In genomic region chr1:71086331-71086730, GRCh38 we compare ENCODE assay signal across 23 cellular contexts. TPM values are rescaled to one million over a fixed set of nuclear protein-coding genes. Genes with fewer than 3 reads are reported as not detected.
A peak's percentile ranks its signal among the peaks of the same experiment; 100 is the strongest.
DNase-seq lines count a peak whose midpoint lies in the region; ATAC-seq and TF ChIP-seq lines count a peak whose summit lies in the region.
"Had no signal": no experiment of that assay in that cellular context is flagged by ENCODE, and none has a peak within 500 bp of the region (broad histone marks: within the 10 kb centered on the region; RNA-seq: fewer than 3 reads in every experiment).

No MANE protein-coding gene starts in this region.

- H3K27me3 ChIP-seq in BJ (ENCODE audit: control insufficient read depth, insufficient read depth, low read length) = no peaks in the 10 kb centered on the region
- H3K27me3 ChIP-seq in mammary epithelial cell (ENCODE audit: insufficient read depth, low read length) = no peaks in the 10 kb centered on the region
- H3K27me3 ChIP-seq in kidney epithelial cell (ENCODE audit: control insufficient read depth, insufficient read depth, low read length) = no peaks in the 10 kb centered on the region
- H3K27me3 ChIP-seq: thyroid gland had no signal

- H4K20me1 ChIP-seq in mammary epithelial cell (ENCODE audit: insufficient read depth, low read length) = no peaks in the 10 kb centered on the region

- no peaks in the 10 kb centered on the region for H3K9me3 ChIP-seq in mammary epithelial cell (replicated peaks; ENCODE audit: insufficient read depth, low read length)
- H3K9me3 ChIP-seq: lower lobe of right lung, thyroid gland had no signal

- H3K4me2 ChIP-seq in mammary epithelial cell (ENCODE audit: insufficient read depth, low read depth, low read length) = no peak overlapping the region

- H3K9me3 Mint-ChIP-seq in activated T-cell treated with anti-CD3 and anti-CD28 coated beads, Interleukin-2, amount 50 U/mL, for 72 hours = peaks cover 3 to 4% of the 10 kb centered on the region in 2 donors
- H3K9me3 Mint-ChIP-seq: H9 had no signal

- H3K4me3 ChIP-seq in BJ (ENCODE audit: low read depth, low read length) (no peak overlapping the region), mammary epithelial cell (replicated peaks in 1 of 3; ENCODE audit: insufficient read depth in 1 of 3, low read depth in 2 of 3, low read length in 3 of 3) (no peak overlapping the region), kidney epithelial cell (ENCODE audit: low read depth, low read length) (no peak overlapping the region)
- H3K4me3 ChIP-seq: lower lobe of right lung, thyroid gland had no signal

- no peak overlapping the region for H3K4me3 Mint-ChIP-seq in activated T-cell treated with anti-CD3 and anti-CD28 coated beads, Interleukin-2, amount 50 U/mL, for 72 hours
- H3K4me3 Mint-ChIP-seq: central memory CD8-positive, alpha-beta T cell; H9; naive thymus-derived CD8-positive, alpha-beta T cell; stimulated activated memory B cell treated with anti-CD40 and anti-IgM and Interleukin-4, amounts not matched to agents 10 μg/mL and 1 μg/mL and 100 μg/mL, for 72 hours; T-cell had no signal

- no TSS peak for BruUV-seq in mammary epithelial cell (replicated peaks; lab: Mats Ljungman, UMichigan)

- no peak overlapping the region for H2AFZ ChIP-seq in mammary epithelial cell (ENCODE audit: low read depth, low read length)

- no peak overlapping the region for H3K27ac Mint-ChIP-seq in activated T-cell treated with anti-CD3 and anti-CD28 coated beads, Interleukin-2, amount 50 U/mL, for 72 hours
- H3K27ac Mint-ChIP-seq: H9; naive thymus-derived CD8-positive, alpha-beta T cell; stimulated activated memory B cell treated with anti-CD40 and anti-IgM and Interleukin-4, amounts not matched to agents 10 μg/mL and 1 μg/mL and 100 μg/mL, for 72 hours; T-cell had no signal

- 38% methylated on average over 1 of the region's 1 CpG for WGBS in mammary epithelial cell (ENCODE audit: low coverage, missing lambda C conversion rate)

- no peaks in the 10 kb centered on the region for H3K36me3 ChIP-seq in BJ (ENCODE audit: control insufficient read depth, insufficient read depth, low read length)
- no peaks in the 10 kb centered on the region for H3K36me3 ChIP-seq in mammary epithelial cell (ENCODE audit: insufficient read depth, low read length)
- H3K36me3 ChIP-seq in kidney epithelial cell (ENCODE audit: control insufficient read depth, insufficient read depth, low read length) = no peaks in the 10 kb centered on the region
- H3K36me3 ChIP-seq: lower lobe of right lung, thyroid gland had no signal

- no peaks in the 10 kb centered on the region for H3K27me3 Mint-ChIP-seq in activated T-cell treated with anti-CD3 and anti-CD28 coated beads, Interleukin-2, amount 50 U/mL, for 72 hours (ENCODE audit: low read depth)

- no peak for ATAC-seq in activated T-cell treated with anti-CD3 and anti-CD28 coated beads, Interleukin-2, amount 50 U/mL, for 72 hours (replicated peaks in 1 of 2)
- ATAC-seq: lower lobe of right lung; naive thymus-derived CD8-positive, alpha-beta T cell; stimulated activated memory B cell treated with anti-CD40 and anti-IgM and Interleukin-4, amounts not matched to agents 10 μg/mL and 1 μg/mL and 100 μg/mL, for 72 hours; T-cell had no signal

- H3K36me3 Mint-ChIP-seq in activated T-cell treated with anti-CD3 and anti-CD28 coated beads, Interleukin-2, amount 50 U/mL, for 72 hours (ENCODE audit: insufficient read depth in 2 of 2) = peaks cover 2 to 3% of the 10 kb centered on the region in 2 donors
- H3K36me3 Mint-ChIP-seq: stimulated activated memory B cell treated with anti-CD40 and anti-IgM and Interleukin-4, amounts not matched to agents 10 μg/mL and 1 μg/mL and 100 μg/mL, for 72 hours had no signal

- peaks cover 13% of the 10 kb centered on the region for H3K4me1 ChIP-seq in mammary epithelial cell (ENCODE audit: insufficient read depth, low read length)

- POLR2A ChIA-PET in BJ (lab: Charles Lee) = no interaction called here

- TF ChIP-seq CTCF in BJ (IDR thresholded peaks at IDR 0.05; ENCODE audit: insufficient read depth, low read depth, low read length) = no peak
- no peak for TF ChIP-seq CTCF in mammary epithelial cell (conservative IDR thresholded peaks at IDR 0.05 in 1 of 2, IDR thresholded peaks at IDR 0.05 in 1 of 2; ENCODE audit: extremely low read depth in 1 of 2, insufficient read depth in 1 of 2, low read depth in 1 of 2, low read length in 2 of 2)
- no peak for TF ChIP-seq CTCF in kidney epithelial cell (IDR thresholded peaks at IDR 0.05; ENCODE audit: insufficient read depth, low read length, poor library complexity, severe bottlenecking)

- dilution Hi-C loops in mammary epithelial cell (cut with HindIII; ENCODE audit: low sequenced_read_pairs) = no loop called here

- peak; percentile 12 for DNase-seq in BJ (ENCODE audit: low read depth)
- peak; percentile 60 for DNase-seq in M059J (ENCODE audit: low read depth)
- DNase-seq in mammary epithelial cell = peak; percentile 79
- peak; percentile 23 for DNase-seq in kidney epithelial cell (ENCODE audit: low read depth)
- no peak for DNase-seq in COLO829 (ENCODE audit: low spot score)
- DNase-seq in activated T-cell treated with anti-CD3 and anti-CD28 coated beads, Interleukin-2, amount 50 U/mL, for 72 hours = no peak
- DNase-seq in activated CD4-positive, alpha-beta T cell treated with anti-CD3 and anti-CD28 coated beads for 48 hours = no peak
- DNase-seq in NCI-H2081 treated with DMSO at 0.1 percent for 48 hours (lab: John Stamatoyannopoulos, UW) = no peak
- DNase-seq: activated CD8-positive, alpha-beta memory T cell treated with anti-CD3 and anti-CD28 coated beads for 24 hours; DMS153; effector memory CD4-positive, alpha-beta T cell; Kasumi-1; lower lobe of right lung; naive thymus-derived CD8-positive, alpha-beta T cell; NCI-H1436; NCI-H345; NK-92 treated with Interleukin-12 subunit alpha and Interleukin-12 subunit beta, amount 100 ng/mL, for 24 hours; T-cell; thyroid gland had no signal

- peaks cover 8% of the 10 kb centered on the region for H3K4me1 Mint-ChIP-seq in activated T-cell treated with anti-CD3 and anti-CD28 coated beads, Interleukin-2, amount 50 U/mL, for 72 hours (ENCODE audit: low read depth)

- intact Hi-C loops in mammary epithelial cell (cut with micrococcal nuclease) = loop anchor here (10.0 kb wide), 1 partner anchor 1198 kb away; the partner anchor contains the start of gene NEGR1

- in situ Hi-C loops in mammary epithelial cell (cut with MboI; ENCODE audit: low sequenced_read_pairs in 2 of 2) = no loop called here

- H3K27ac ChIP-seq in mammary epithelial cell (ENCODE audit: insufficient read depth, low read depth, low read length) = no peak overlapping the region
- H3K27ac ChIP-seq: C4-2B, lower lobe of right lung, thyroid gland had no signal

- no peaks in the 10 kb centered on the region for H3K79me2 ChIP-seq in mammary epithelial cell (ENCODE audit: insufficient read depth, low read length)

- CTCF ChIA-PET in BJ (lab: Yijun Ruan, JAX) (no interaction called here), mammary epithelial cell (lab: Charles Lee; ENCODE audit: low non-redundant PET) (no interaction called here)

- no peak overlapping the region for H3K9ac ChIP-seq in mammary epithelial cell (ENCODE audit: insufficient read depth, low read length)

RNA-seq across cellular contexts. Expression of gene ZRANB2, which starts 5.5 kb away (rescaled TPM):
- polyA plus RNA-seq in BJ (2011; rRNA removed) = 35.4 and 60.1 TPM in 2 replicates
- polyA minus RNA-seq in BJ (2011; rRNA and poly(A)+ RNA removed) = 13.3 and 13.6 TPM in 2 replicates
- 17.2 and 29.2 TPM in 2 replicates for total RNA-seq in M059J (2014; rRNA removed; shearing (Covaris generic))
- 10 to 100 TPM; 40.7 to 80.8 TPM for total RNA-seq in mammary epithelial cell
- polyA plus RNA-seq in mammary epithelial cell = 36.3 TPM
- 28.1 TPM for polyA minus RNA-seq in mammary epithelial cell
- 43.3 and 45.3 TPM in 2 replicates for total RNA-seq in kidney epithelial cell
- 100 to 1,000 TPM in 1 of 2 donors, 10 to 100 TPM in 1; 93.6 to 104 TPM for total RNA-seq in activated T-cell treated with anti-CD3 and anti-CD28 coated beads, Interleukin-2, amount 50 U/mL, for 72 hours

RNA-seq across cellular contexts. Expression of gene PTGER3, which starts 38.7 kb away (rescaled TPM):
- 0.60 TPM in 2 replicates for polyA plus RNA-seq in BJ (2011; rRNA removed)
- 0.66 and 0.67 TPM in 2 replicates for polyA minus RNA-seq in BJ (2011; rRNA and poly(A)+ RNA removed)
- total RNA-seq in M059J (2014; rRNA removed; shearing (Covaris generic)) = 8.2 and 8.4 TPM in 2 replicates
- not detected for total RNA-seq in mammary epithelial cell
- polyA plus RNA-seq in mammary epithelial cell = not detected
- not detected for polyA minus RNA-seq in mammary epithelial cell
- total RNA-seq in kidney epithelial cell = 0.29 and 1.4 TPM in 2 replicates
- under 1 TPM in 1 of 2 donors, not detected in 1; 0.05 TPM for total RNA-seq in activated T-cell treated with anti-CD3 and anti-CD28 coated beads, Interleukin-2, amount 50 U/mL, for 72 hours
- polyA plus RNA-seq: naive thymus-derived CD8-positive, alpha-beta T cell had no signal

Comparison
In these comparisons a context has a peak if more than half of its experiments do, and no peak if none do; other contexts are left out.
1. DNase-seq: peak in BJ (single experiment), M059J (single experiment), mammary epithelial cell (single experiment) and kidney epithelial cell (single experiment); none in COLO829 (single experiment), activated T-cell treated with anti-CD3 and anti-CD28 coated beads, Interleukin-2, amount 50 U/mL, for 72 hours (0 of 2), activated CD4-positive, alpha-beta T cell treated with anti-CD3 and anti-CD28 coated beads for 48 hours (single experiment) and NCI-H2081 treated with DMSO at 0.1 percent for 48 hours (single experiment).